In the genomic region with DNA sequence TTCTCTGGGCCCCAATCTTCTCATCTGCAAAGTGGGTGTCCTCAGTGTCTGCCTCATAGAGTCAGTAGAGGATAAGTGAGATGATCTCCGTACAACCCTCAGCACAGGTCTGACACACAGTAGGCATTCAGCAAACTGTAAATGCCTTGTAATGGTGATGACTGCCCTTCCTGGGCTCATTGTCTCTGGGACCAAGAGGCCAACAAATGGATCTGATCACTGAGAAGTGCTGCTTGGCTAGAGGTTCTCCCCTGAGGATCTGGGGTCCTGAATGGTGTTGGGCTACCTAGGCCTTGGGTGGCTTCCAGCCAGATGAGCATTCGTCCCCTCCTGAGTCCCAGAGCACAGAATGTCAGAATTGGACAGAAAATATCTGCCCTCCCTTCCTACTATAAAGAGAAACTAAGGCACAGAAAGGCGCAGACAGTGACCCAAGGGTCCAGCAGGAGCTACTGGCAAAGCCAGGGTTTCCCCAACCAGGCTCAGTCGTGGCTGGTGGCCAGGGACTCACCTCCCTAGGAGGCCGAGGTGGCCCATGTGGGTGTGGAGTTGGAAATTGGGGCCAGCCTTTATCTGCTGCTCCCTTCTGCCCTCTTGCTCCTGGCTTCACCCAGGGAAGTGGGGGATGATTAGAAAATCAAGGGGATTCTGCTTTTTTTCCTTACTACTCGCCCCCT, we compare ENCODE assay signal across 22 cellular contexts. TPM values are rescaled to one million over a fixed set of nuclear protein-coding genes. Genes with fewer than 3 reads are reported as not detected.
A peak's percentile ranks its signal among the peaks of the same experiment; 100 is the strongest.
DNase-seq lines count a peak whose midpoint lies in the region; ATAC-seq, FAIRE-seq and TF ChIP-seq lines count a peak whose summit lies in the region.
"Had no signal": no experiment of that assay in that cellular context is flagged by ENCODE, and none has a peak within 500 bp of the region (broad histone marks: within the 10 kb centered on the region; RNA-seq: fewer than 3 reads in every experiment).

No MANE protein-coding gene starts in this region.

- no peak overlapping the region for H2AFZ ChIP-seq in neural progenitor cell (replicated peaks)

- WGBS in body of pancreas, 2 donors = 65 to 79% methylated on average over 6 of the region's 6 CpGs
- WGBS in small intestine, 3 donors = 71 to 79% (median 77%) methylated on average over 6 of the region's 6 CpGs

- H3K9me3 ChIP-seq in CD8-positive, alpha-beta memory T cell (ENCODE audit: low read length) = no peaks in the 10 kb centered on the region
- no peaks in the 10 kb centered on the region for H3K9me3 ChIP-seq in KOPT-K1 (ENCODE audit: insufficient read depth, low read length, poor library complexity, severe bottlenecking)
- no peaks in the 10 kb centered on the region for H3K9me3 ChIP-seq in body of pancreas
- H3K9me3 ChIP-seq in neural progenitor cell (ENCODE audit: low read depth) = no peaks in the 10 kb centered on the region
- no peaks in the 10 kb centered on the region for H3K9me3 ChIP-seq in small intestine (ENCODE audit: control insufficient read depth, low read depth)
- H3K9me3 ChIP-seq: heart right ventricle, right atrium auricular region, testis had no signal

- H3K27ac ChIP-seq in CD8-positive, alpha-beta memory T cell (ENCODE audit: low read depth, low read length) = peak overlapping the region; percentile 65
- H3K27ac ChIP-seq in KOPT-K1 (ENCODE audit: low read depth, low read length, poor library complexity, severe bottlenecking) (peak overlapping the region; percentile 52), body of pancreas (peak overlapping the region; percentile 36 to 92 (median 72)), neural progenitor cell (no peak overlapping the region), small intestine (ENCODE audit: low read depth in 1 of 2, low read length in 1 of 2) (no peak overlapping the region)
- H3K27ac ChIP-seq: C4-2B, foreskin keratinocyte, KMS-11, right atrium auricular region, testis had no signal

- no peak for TF ChIP-seq POLR2A in body of pancreas (IDR thresholded peaks at IDR 0.05)

- H3K27me3 ChIP-seq in CD8-positive, alpha-beta memory T cell (ENCODE audit: insufficient read depth, low read length, poor library complexity, severe bottlenecking) = no peaks in the 10 kb centered on the region
- H3K27me3 ChIP-seq in body of pancreas (no peaks in the 10 kb centered on the region), neural progenitor cell (no peaks in the 10 kb centered on the region), small intestine (ENCODE audit: control insufficient read depth in 2 of 2, insufficient read depth in 2 of 2, low read length in 2 of 2) (no peaks in the 10 kb centered on the region)
- H3K27me3 ChIP-seq: foreskin keratinocyte, right atrium auricular region, testis had no signal

- H3K27ac Mint-ChIP-seq in CD8-positive, alpha-beta memory T cell = peak overlapping the region in 2 of 8 donors; percentile 73 to 74
- H3K27ac Mint-ChIP-seq in neural progenitor cell = peak overlapping the region; percentile 66

- H3K27me3 Mint-ChIP-seq in CD8-positive, alpha-beta memory T cell = peaks cover 2 to 10% of the 10 kb centered on the region in 2 donors
- peaks cover 9% of the 10 kb centered on the region for H3K27me3 Mint-ChIP-seq in neural progenitor cell (ENCODE audit: insufficient read depth, low read depth)

- FAIRE-seq in small intestine (lab: Jason Lieb, UNC) = no peak
- FAIRE-seq: urothelium cell line had no signal

- no peak for ATAC-seq in body of pancreas
- no peak for ATAC-seq in HG03469 (IDR thresholded peaks at IDR 0.05; ENCODE audit: unreplicated experiment)

- H3K4me2 ChIP-seq in neural progenitor cell = peak overlapping the region; percentile 80
- H3K4me2 ChIP-seq: KMS-11 had no signal

- CTCF ChIA-PET in CD8-positive, alpha-beta memory T cell (lab: Charles Lee) = no interaction called here

- H4K20me1 ChIP-seq in neural progenitor cell (ENCODE audit: low read depth) = no peaks in the 10 kb centered on the region

- no peaks in the 10 kb centered on the region for H3F3A ChIP-seq in neural progenitor cell (ENCODE audit: low read depth)

- no peak overlapping the region for H3K9ac ChIP-seq in neural progenitor cell
- H3K9ac ChIP-seq: KMS-11 had no signal

- no peak for DNase-seq in CD8-positive, alpha-beta memory T cell
- no peak for DNase-seq in body of pancreas
- DNase-seq in neural progenitor cell (ENCODE audit: low spot score) = no peak
- no peak for DNase-seq in NCI-H526 (lab: John Stamatoyannopoulos, UW)
- DNase-seq in small intestine = no peak
- DNase-seq: activated effector memory CD4-positive, alpha-beta T cell treated with Interleukin-2 at 50 U/mL for 16 hours; heart right ventricle; NCI-H1048; NCI-H187 treated with DMSO at 0.1 percent for 48 hours; stimulated activated CD4-positive, alpha-beta T cell treated with anti-CD3 and anti-CD28 coated beads, Interleukin-4, amount 100 ng/mL, for 1 hour; stimulated activated naive CD4-positive, alpha-beta T cell treated with Interleukin-2 at 50 U/mL for 16 hours had no signal

- H3K9me3 Mint-ChIP-seq in CD8-positive, alpha-beta memory T cell = no peaks in the 10 kb centered on the region
- no peaks in the 10 kb centered on the region for H3K9me3 Mint-ChIP-seq in neural progenitor cell

- peaks cover 0 to 1% (median 0%) of the 10 kb centered on the region in 3 donors for H3K36me3 Mint-ChIP-seq in CD8-positive, alpha-beta memory T cell
- H3K36me3 Mint-ChIP-seq in neural progenitor cell = no peaks in the 10 kb centered on the region

- H3K4me3 ChIP-seq in CD8-positive, alpha-beta memory T cell (ENCODE audit: low read length) = no peak overlapping the region
- H3K4me3 ChIP-seq in body of pancreas (no peak overlapping the region), neural progenitor cell (no peak overlapping the region), small intestine (ENCODE audit: low read depth in 1 of 2, low read length in 2 of 2) (no peak overlapping the region)
- H3K4me3 ChIP-seq: testis had no signal

- H3K4me1 ChIP-seq in CD8-positive, alpha-beta memory T cell (ENCODE audit: insufficient read depth, low read length) = no peaks in the 10 kb centered on the region
- peaks cover 41% of the 10 kb centered on the region for H3K4me1 ChIP-seq in body of pancreas
- H3K4me1 ChIP-seq in neural progenitor cell = peaks cover 2% of the 10 kb centered on the region
- H3K4me1 ChIP-seq in small intestine (ENCODE audit: control insufficient read depth in 2 of 2, insufficient read depth in 1 of 2, low read depth in 1 of 2, low read length in 1 of 2) = no peaks in the 10 kb centered on the region
- H3K4me1 ChIP-seq: foreskin keratinocyte, right atrium auricular region had no signal

- POLR2A ChIA-PET in CD8-positive, alpha-beta memory T cell (lab: Charles Lee) = no interaction called here

- intact Hi-C loops in body of pancreas (cut with DNase I) = no loop called here

- TF ChIP-seq CTCF in body of pancreas (IDR thresholded peaks at IDR 0.05) (no peak), neural progenitor cell (IDR thresholded peaks at IDR 0.05) (no peak)

- H3K4me3 Mint-ChIP-seq in CD8-positive, alpha-beta memory T cell = no peak overlapping the region
- peak overlapping the region; percentile 64 for H3K4me3 Mint-ChIP-seq in neural progenitor cell

- H3K36me3 ChIP-seq in CD8-positive, alpha-beta memory T cell (ENCODE audit: insufficient read depth, low read length) = no peaks in the 10 kb centered on the region
- H3K36me3 ChIP-seq in KOPT-K1 (ENCODE audit: insufficient read depth, low read length) (no peaks in the 10 kb centered on the region), body of pancreas (replicated peaks in 1 of 2; ENCODE audit: insufficient read depth in 1 of 2, low read depth in 2 of 2) (no peaks in the 10 kb centered on the region), neural progenitor cell (no peaks in the 10 kb centered on the region), small intestine (ENCODE audit: control insufficient read depth in 2 of 2, insufficient read depth in 2 of 2, low read length in 2 of 2) (no peaks in the 10 kb centered on the region)
- H3K36me3 ChIP-seq: heart right ventricle, right atrium auricular region had no signal

- no peaks in the 10 kb centered on the region for H3K79me2 ChIP-seq in neural progenitor cell (ENCODE audit: low read depth)

- H3K4me1 Mint-ChIP-seq in CD8-positive, alpha-beta memory T cell = peaks cover 2 to 5% (median 3%) of the 10 kb centered on the region in 3 donors
- peaks cover 17% of the 10 kb centered on the region for H3K4me1 Mint-ChIP-seq in neural progenitor cell

RNA-seq across cellular contexts. Expression of gene DRC7, which starts 0.9 kb away (rescaled TPM):
- not detected for total RNA-seq in CD8-positive, alpha-beta memory T cell
- not detected for polyA plus RNA-seq in CD8-positive, alpha-beta memory T cell
- total RNA-seq in body of pancreas (1 to 10 TPM in 1 of 2 donors, not detected in 1; 1.3 TPM), neural progenitor cell (ENCODE audit: low replicate concordance) (0.41 and 0.84 TPM in 2 replicates)
- not detected for polyA plus RNA-seq in small intestine
- total RNA-seq: esophagus mucosa, foreskin keratinocyte, HT-29, osteoblast, right atrium auricular region had no signal
- polyA plus RNA-seq: foreskin keratinocyte, heart right ventricle had no signal

RNA-seq across cellular contexts. Expression of gene ADGRG3, which starts 27.4 kb away (rescaled TPM):
- not detected for total RNA-seq in CD8-positive, alpha-beta memory T cell
- not detected for polyA plus RNA-seq in CD8-positive, alpha-beta memory T cell
- total RNA-seq in body of pancreas (1 to 10 TPM; 2.0 to 6.0 TPM), neural progenitor cell (ENCODE audit: low replicate concordance) (not detected in 2 replicates)
- 1 to 10 TPM in 1 of 3 donors, under 1 TPM in 2; 0.45 to 8.6 (median 0.81) TPM for polyA plus RNA-seq in small intestine
- total RNA-seq: foreskin keratinocyte, HT-29, osteoblast had no signal
- polyA plus RNA-seq: foreskin keratinocyte had no signal

RNA-seq across cellular contexts. Expression of gene KATNB1, which starts 40.1 kb away (rescaled TPM):
- total RNA-seq in CD8-positive, alpha-beta memory T cell = 10 to 100 TPM; 50.2 to 53.0 TPM
- 29.7 TPM for polyA plus RNA-seq in CD8-positive, alpha-beta memory T cell
- total RNA-seq in body of pancreas = 10 to 100 TPM; 13.7 to 14.2 TPM
- 33.5 and 48.2 TPM in 2 replicates for total RNA-seq in neural progenitor cell (ENCODE audit: low replicate concordance)
- polyA plus RNA-seq in small intestine = 10 to 100 TPM in 1 of 3 donors, 1 to 10 TPM in 2; 9.6 to 19.3 (median 9.7) TPM

Comparison
In these comparisons a context has a peak if more than half of its experiments do, and no peak if none do; other contexts are left out.
1. H3K27ac ChIP-seq: peak in CD8-positive, alpha-beta memory T cell (single experiment), KOPT-K1 (single experiment) and body of pancreas (4 of 4); none in neural progenitor cell (single experiment) and small intestine (0 of 2).